26 cellular contexts compared by ENCODE assay signal in genomic region chrX:45198301-45198700, GRCh38. TPM values are rescaled to one million over a fixed set of nuclear protein-coding genes. Genes with fewer than 3 reads are reported as not detected.
"Had no signal": no experiment of that assay in that cellular context is flagged by ENCODE, and none has a peak within 500 bp of the region (broad histone marks: within the 10 kb centered on the region; RNA-seq: fewer than 3 reads in every experiment).

No MANE protein-coding gene starts in this region.

- H3K4me3 Mint-ChIP-seq: activated B cell treated with CpG ODN at 0.5 μM for 24 hours; activated CD4-positive, alpha-beta T cell treated with anti-CD3 and anti-CD28 coated beads, Interleukin-2, amount 10 ng/mL, durations not matched to agents 7 days and 5 days; activated CD8-positive, alpha-beta T cell treated with anti-CD3 and anti-CD28 coated beads, Interleukin-2, amount 10 ng/mL, durations not matched to agents 7 days and 5 days; activated naive CD8-positive, alpha-beta T cell treated with anti-CD3 and anti-CD28 coated beads, Interleukin-2, amount 10 ng/mL, durations not matched to agents 7 days and 5 days; activated T-cell treated with anti-CD3 and anti-CD28 coated beads, Interleukin-2, amount 50 U/mL, for 24 hours; immature natural killer cell; naive thymus-derived CD8-positive, alpha-beta T cell; T-cell had no signal

- ATAC-seq: activated CD8-positive, alpha-beta T cell treated with anti-CD3 and anti-CD28 coated beads, Interleukin-2, amount 10 ng/mL, durations not matched to agents 7 days and 5 days; naive thymus-derived CD8-positive, alpha-beta T cell; T-cell had no signal

- H3K9me3 Mint-ChIP-seq: activated B cell treated with CpG ODN at 0.5 μM for 24 hours; activated CD4-positive, alpha-beta T cell treated with anti-CD3 and anti-CD28 coated beads, Interleukin-2, amount 10 ng/mL, durations not matched to agents 7 days and 5 days; activated naive CD8-positive, alpha-beta T cell treated with anti-CD3 and anti-CD28 coated beads, Interleukin-2, amount 10 ng/mL, durations not matched to agents 7 days and 5 days; activated T-cell treated with anti-CD3 and anti-CD28 coated beads, Interleukin-2, amount 50 U/mL, for 24 hours; activated T-helper 2 cell treated with anti-CD3 and anti-CD28 coated beads, Interferon-gamma antibody, Interleukin-2, Interleukin-4, amounts not matched to agents 10 μg/mL and 5 μg/mL and 100 μg/mL, durations not matched to agents 14 hours and 24 hours and 36 hours; immature natural killer cell; naive thymus-derived CD8-positive, alpha-beta T cell; T-cell had no signal

- H3K4me3 ChIP-seq: coronary artery, ovary, sigmoid colon, SK-N-MC, tibial artery had no signal

- H3K9me3 ChIP-seq: ovary, sigmoid colon, tibial artery had no signal

- H3K27me3 ChIP-seq: brain microvascular endothelial cell, ovary, sigmoid colon, tibial artery had no signal

- H3K36me3 Mint-ChIP-seq: activated naive CD8-positive, alpha-beta T cell treated with anti-CD3 and anti-CD28 coated beads, Interleukin-2, amount 10 ng/mL, durations not matched to agents 7 days and 5 days; immature natural killer cell; naive thymus-derived CD8-positive, alpha-beta T cell; T-cell had no signal

- H3K36me3 ChIP-seq: brain microvascular endothelial cell, ovary, sigmoid colon, tibial artery had no signal

- H3K27ac Mint-ChIP-seq: activated B cell treated with CpG ODN at 0.5 μM for 24 hours; activated CD4-positive, alpha-beta T cell treated with anti-CD3 and anti-CD28 coated beads, Interleukin-2, amount 10 ng/mL, durations not matched to agents 7 days and 5 days; activated CD8-positive, alpha-beta T cell treated with anti-CD3 and anti-CD28 coated beads, Interleukin-2, amount 10 ng/mL, durations not matched to agents 7 days and 5 days; activated naive CD8-positive, alpha-beta T cell treated with anti-CD3 and anti-CD28 coated beads, Interleukin-2, amount 10 ng/mL, durations not matched to agents 7 days and 5 days; activated T-cell treated with anti-CD3 and anti-CD28 coated beads, Interleukin-2, amount 50 U/mL, for 24 hours; activated T-helper 2 cell treated with anti-CD3 and anti-CD28 coated beads, Interferon-gamma antibody, Interleukin-2, Interleukin-4, amounts not matched to agents 10 μg/mL and 5 μg/mL and 100 μg/mL, durations not matched to agents 14 hours and 24 hours and 36 hours; immature natural killer cell; T-cell had no signal

- H3K4me1 ChIP-seq: sigmoid colon, tibial artery had no signal

- FAIRE-seq: urothelium cell line had no signal

- DNase-seq: activated B cell treated with CpG ODN at 0.5 μM for 24 hours; activated CD4-positive, alpha-beta T cell treated with anti-CD3 and anti-CD28 coated beads, Interleukin-2, amount 10 ng/mL, durations not matched to agents 7 days and 5 days; activated CD8-positive, alpha-beta T cell treated with anti-CD3 and anti-CD28 coated beads, Interleukin-2, amount 10 ng/mL, durations not matched to agents 7 days and 5 days; activated naive CD4-positive, alpha-beta T cell treated with Interleukin-2 at 50 U/mL for 16 hours; activated naive CD8-positive, alpha-beta T cell treated with anti-CD3 and anti-CD28 coated beads, Interleukin-2, amount 10 ng/mL, durations not matched to agents 7 days and 5 days; activated T-cell treated with anti-CD3 and anti-CD28 coated beads, Interleukin-2, amount 50 U/mL, for 24 hours; amygdala; brain microvascular endothelial cell; effector CD8-positive, alpha-beta T cell; foreskin melanocyte; immature natural killer cell; kidney glomerular epithelial cell; mesendoderm; naive thymus-derived CD8-positive, alpha-beta T cell; ovary; sigmoid colon; stimulated activated CD4-positive, alpha-beta T cell treated with anti-CD3 and anti-CD28 coated beads, Interleukin-12 subunit alpha, Interleukin-12 subunit beta, amount 100 ng/mL, for 4 hours; stimulated activated CD4-positive, alpha-beta T cell treated with anti-CD3 and anti-CD28 coated beads, Interleukin-1b, Interleukin-23, amount 100 ng/mL, for 48 hours; stimulated activated naive CD4-positive, alpha-beta T cell treated with Interleukin-2 at 50 U/mL for 16 hours; substantia nigra; T-cell; tibial artery had no signal

- H3K27ac ChIP-seq: brain microvascular endothelial cell, ovary, SK-N-MC, tibial artery had no signal

- H3K4me1 Mint-ChIP-seq: activated B cell treated with CpG ODN at 0.5 μM for 24 hours; activated CD4-positive, alpha-beta T cell treated with anti-CD3 and anti-CD28 coated beads, Interleukin-2, amount 10 ng/mL, durations not matched to agents 7 days and 5 days; immature natural killer cell; naive thymus-derived CD8-positive, alpha-beta T cell; T-cell had no signal

RNA-seq across cellular contexts. Expression of gene DIPK2B, which starts 2.4 kb away (rescaled TPM):
- total RNA-seq: activated B cell treated with CpG ODN at 0.5 μM for 24 hours; activated CD4-positive, alpha-beta T cell treated with anti-CD3 and anti-CD28 coated beads, Interleukin-2, amount 10 ng/mL, durations not matched to agents 7 days and 5 days; activated CD8-positive, alpha-beta T cell treated with anti-CD3 and anti-CD28 coated beads, Interleukin-2, amount 10 ng/mL, durations not matched to agents 7 days and 5 days; activated naive CD8-positive, alpha-beta T cell treated with anti-CD3 and anti-CD28 coated beads, Interleukin-2, amount 10 ng/mL, durations not matched to agents 7 days and 5 days; activated T-helper 2 cell treated with anti-CD3 and anti-CD28 coated beads, Interferon-gamma antibody, Interleukin-2, Interleukin-4, amounts not matched to agents 10 μg/mL and 5 μg/mL and 100 μg/mL, durations not matched to agents 14 hours and 24 hours and 36 hours; naive thymus-derived CD8-positive, alpha-beta T cell; T-cell had no signal
- polyA plus RNA-seq: immature natural killer cell had no signal
